1 cellular context compared by ENCODE assay signal in the genomic region with DNA sequence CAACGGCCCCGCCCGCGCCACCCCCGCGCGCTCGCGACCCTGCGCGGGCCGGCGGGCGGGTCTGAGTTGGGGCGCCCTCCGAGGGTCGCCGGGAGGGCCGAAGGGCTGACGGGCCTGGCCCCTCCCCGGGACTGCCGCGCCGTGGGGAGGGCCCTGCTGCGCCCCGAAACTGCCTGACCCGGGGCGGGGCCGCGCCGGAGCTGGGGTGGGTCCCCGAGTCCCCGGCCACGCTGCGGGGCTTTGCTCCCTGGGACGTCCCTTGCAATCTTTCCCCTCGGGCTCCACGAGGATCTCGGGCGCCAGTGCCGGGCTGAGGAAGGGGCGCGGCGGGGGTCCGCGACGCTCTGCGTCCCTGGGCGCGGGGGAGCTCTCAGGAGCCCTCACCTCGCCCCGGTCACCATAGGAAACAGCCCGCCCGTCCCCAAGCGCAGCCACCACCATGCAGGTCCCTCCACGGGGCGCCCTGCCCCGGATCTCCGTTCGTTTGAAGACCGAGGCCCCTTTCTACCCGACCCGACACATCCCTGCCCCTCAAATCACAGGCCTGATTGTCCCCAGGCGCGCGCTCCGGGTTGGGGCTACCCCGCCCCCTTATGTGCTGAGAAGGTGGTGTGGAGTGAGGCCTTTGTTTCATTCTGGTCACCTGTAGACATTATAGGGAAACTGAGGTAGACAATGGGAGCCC.
TF ChIP-seq lines count a peak whose summit lies in the region.

No MANE protein-coding gene starts in this region.

TF ChIP-seq in HEK293, 187 proteins besides CTCF, POLR2A, EP300 and RAD21 (continued from another document):
- TF ChIP-seq, protein P1, sequence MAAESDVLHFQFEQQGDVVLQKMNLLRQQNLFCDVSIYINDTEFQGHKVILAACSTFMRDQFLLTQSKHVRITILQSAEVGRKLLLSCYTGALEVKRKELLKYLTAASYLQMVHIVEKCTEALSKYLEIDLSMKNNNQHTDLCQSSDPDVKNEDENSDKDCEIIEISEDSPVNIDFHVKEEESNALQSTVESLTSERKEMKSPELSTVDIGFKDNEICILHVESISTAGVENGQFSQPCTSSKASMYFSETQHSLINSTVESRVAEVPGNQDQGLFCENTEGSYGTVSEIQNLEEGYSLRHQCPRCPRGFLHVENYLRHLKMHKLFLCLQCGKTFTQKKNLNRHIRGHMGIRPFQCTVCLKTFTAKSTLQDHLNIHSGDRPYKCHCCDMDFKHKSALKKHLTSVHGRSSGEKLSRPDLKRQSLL (tag by site-specific recombination; IDR thresholded peaks at IDR 0.05), result no peak
- TF ChIP-seq ZNF416 (tag by site-specific recombination; IDR thresholded peaks at IDR 0.05) (no peak), TCF7L2 (IDR thresholded peaks at IDR 0.05; ENCODE audit: borderline replicate concordance, low read depth, low read length) (no peak), ZNF341 (tag by site-specific recombination; IDR thresholded peaks at IDR 0.05; ENCODE audit: low read depth) (no peak), ZNF121 (tag by site-specific recombination; IDR thresholded peaks at IDR 0.05) (no peak), ZNF610 (tag by site-specific recombination; IDR thresholded peaks at IDR 0.05; ENCODE audit: borderline replicate concordance) (no peak), SP2 (tag by site-specific recombination; IDR thresholded peaks at IDR 0.05) (peak; percentile 30), MZF1 (tag by site-specific recombination; IDR thresholded peaks at IDR 0.05; ENCODE audit: borderline replicate concordance) (no peak), ZNF510 (tag by site-specific recombination; IDR thresholded peaks at IDR 0.05; ENCODE audit: insufficient replicate concordance) (no peak), REPIN1 (tag by site-specific recombination; IDR thresholded peaks at IDR 0.05; ENCODE audit: low read depth) (no peak), ZBTB8A (tag by site-specific recombination; IDR thresholded peaks at IDR 0.05) (peak; percentile 95), ZNF140 (tag by site-specific recombination; IDR thresholded peaks at IDR 0.05) (no peak), GLIS2 (tag by site-specific recombination; IDR thresholded peaks at IDR 0.05) (peak; percentile 94), ZNF214 (tag by site-specific recombination; IDR thresholded peaks at IDR 0.05; ENCODE audit: borderline replicate concordance) (no peak), ZNF274 (IDR thresholded peaks at IDR 0.05; ENCODE audit: low read length) (no peak), ZNF274 (tag by site-specific recombination; IDR thresholded peaks at IDR 0.05; ENCODE audit: borderline replicate concordance) (no peak), GLI2 (tag by site-specific recombination; IDR thresholded peaks at IDR 0.05; ENCODE audit: borderline replicate concordance, low read depth) (no peak), ZNF423 (tag by site-specific recombination; IDR thresholded peaks at IDR 0.05) (peak; percentile 87), ZNF2 (tag by site-specific recombination; IDR thresholded peaks at IDR 0.05) (peak; percentile 59; the same call in 1 of the 2 replicates), ZNF549 (tag by site-specific recombination; IDR thresholded peaks at IDR 0.05) (no peak), ZBTB20 (tag by site-specific recombination; IDR thresholded peaks at IDR 0.05) (no peak), ZNF561 (tag by site-specific recombination; IDR thresholded peaks at IDR 0.05; ENCODE audit: borderline replicate concordance) (no peak), ZNF514 (tag by site-specific recombination; IDR thresholded peaks at IDR 0.05) (no peak), ZXDB (tag by site-specific recombination; IDR thresholded peaks at IDR 0.05) (peak; percentile 16; the same call in 1 of the 2 replicates), ZNF24 (tag by site-specific recombination; IDR thresholded peaks at IDR 0.05) (no peak), ZNF664 (tag by site-specific recombination; IDR thresholded peaks at IDR 0.05) (no peak), ZNF621 (tag by site-specific recombination; IDR thresholded peaks at IDR 0.05) (no peak), ZNF624 (tag by site-specific recombination; IDR thresholded peaks at IDR 0.05) (no peak), IKZF3 (tag by site-specific recombination; IDR thresholded peaks at IDR 0.05) (no peak), ZNF19 (tag by site-specific recombination; IDR thresholded peaks at IDR 0.05; ENCODE audit: low read depth) (no peak), KLF9 (tag by site-specific recombination; IDR thresholded peaks at IDR 0.05; ENCODE audit: low read depth) (peak; percentile 79)
- TF ChIP-seq, protein P2, sequence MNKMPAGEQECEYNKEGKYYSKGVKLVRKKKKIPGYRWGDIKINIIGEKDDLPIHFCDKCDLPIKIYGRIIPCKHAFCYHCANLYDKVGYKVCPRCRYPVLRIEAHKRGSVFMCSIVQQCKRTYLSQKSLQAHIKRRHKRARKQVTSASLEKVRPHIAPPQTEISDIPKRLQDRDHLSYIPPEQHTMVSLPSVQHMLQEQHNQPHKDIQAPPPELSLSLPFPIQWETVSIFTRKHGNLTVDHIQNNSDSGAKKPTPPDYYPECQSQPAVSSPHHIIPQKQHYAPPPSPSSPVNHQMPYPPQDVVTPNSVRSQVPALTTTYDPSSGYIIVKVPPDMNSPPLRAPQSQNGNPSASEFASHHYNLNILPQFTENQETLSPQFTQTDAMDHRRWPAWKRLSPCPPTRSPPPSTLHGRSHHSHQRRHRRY (tag by site-specific recombination; IDR thresholded peaks at IDR 0.05), result 0 out of 2 replicates have a peak, but pooled peaks have one; percentile 30
- TF ChIP-seq, protein P3, sequence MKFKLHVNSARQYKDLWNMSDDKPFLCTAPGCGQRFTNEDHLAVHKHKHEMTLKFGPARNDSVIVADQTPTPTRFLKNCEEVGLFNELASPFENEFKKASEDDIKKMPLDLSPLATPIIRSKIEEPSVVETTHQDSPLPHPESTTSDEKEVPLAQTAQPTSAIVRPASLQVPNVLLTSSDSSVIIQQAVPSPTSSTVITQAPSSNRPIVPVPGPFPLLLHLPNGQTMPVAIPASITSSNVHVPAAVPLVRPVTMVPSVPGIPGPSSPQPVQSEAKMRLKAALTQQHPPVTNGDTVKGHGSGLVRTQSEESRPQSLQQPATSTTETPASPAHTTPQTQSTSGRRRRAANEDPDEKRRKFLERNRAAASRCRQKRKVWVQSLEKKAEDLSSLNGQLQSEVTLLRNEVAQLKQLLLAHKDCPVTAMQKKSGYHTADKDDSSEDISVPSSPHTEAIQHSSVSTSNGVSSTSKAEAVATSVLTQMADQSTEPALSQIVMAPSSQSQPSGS (tag by site-specific recombination; IDR thresholded peaks at IDR 0.05; ENCODE audit: low read depth), result no peak
- TF ChIP-seq, protein P4, sequence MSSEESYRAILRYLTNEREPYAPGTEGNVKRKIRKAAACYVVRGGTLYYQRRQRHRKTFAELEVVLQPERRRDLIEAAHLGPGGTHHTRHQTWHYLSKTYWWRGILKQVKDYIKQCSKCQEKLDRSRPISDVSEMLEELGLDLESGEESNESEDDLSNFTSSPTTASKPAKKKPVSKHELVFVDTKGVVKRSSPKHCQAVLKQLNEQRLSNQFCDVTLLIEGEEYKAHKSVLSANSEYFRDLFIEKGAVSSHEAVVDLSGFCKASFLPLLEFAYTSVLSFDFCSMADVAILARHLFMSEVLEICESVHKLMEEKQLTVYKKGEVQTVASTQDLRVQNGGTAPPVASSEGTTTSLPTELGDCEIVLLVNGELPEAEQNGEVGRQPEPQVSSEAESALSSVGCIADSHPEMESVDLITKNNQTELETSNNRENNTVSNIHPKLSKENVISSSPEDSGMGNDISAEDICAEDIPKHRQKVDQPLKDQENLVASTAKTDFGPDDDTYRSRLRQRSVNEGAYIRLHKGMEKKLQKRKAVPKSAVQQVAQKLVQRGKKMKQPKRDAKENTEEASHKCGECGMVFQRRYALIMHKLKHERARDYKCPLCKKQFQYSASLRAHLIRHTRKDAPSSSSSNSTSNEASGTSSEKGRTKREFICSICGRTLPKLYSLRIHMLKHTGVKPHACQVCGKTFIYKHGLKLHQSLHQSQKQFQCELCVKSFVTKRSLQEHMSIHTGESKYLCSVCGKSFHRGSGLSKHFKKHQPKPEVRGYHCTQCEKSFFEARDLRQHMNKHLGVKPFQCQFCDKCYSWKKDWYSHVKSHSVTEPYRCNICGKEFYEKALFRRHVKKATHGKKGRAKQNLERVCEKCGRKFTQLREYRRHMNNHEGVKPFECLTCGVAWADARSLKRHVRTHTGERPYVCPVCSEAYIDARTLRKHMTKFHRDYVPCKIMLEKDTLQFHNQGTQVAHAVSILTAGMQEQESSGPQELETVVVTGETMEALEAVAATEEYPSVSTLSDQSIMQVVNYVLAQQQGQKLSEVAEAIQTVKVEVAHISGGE (tag by site-specific recombination; conservative IDR thresholded peaks at IDR 0.05; ENCODE audit: low read depth), result 0 out of 2 replicates have a peak, but pooled peaks have one; percentile 14
- TF ChIP-seq, protein P5, sequence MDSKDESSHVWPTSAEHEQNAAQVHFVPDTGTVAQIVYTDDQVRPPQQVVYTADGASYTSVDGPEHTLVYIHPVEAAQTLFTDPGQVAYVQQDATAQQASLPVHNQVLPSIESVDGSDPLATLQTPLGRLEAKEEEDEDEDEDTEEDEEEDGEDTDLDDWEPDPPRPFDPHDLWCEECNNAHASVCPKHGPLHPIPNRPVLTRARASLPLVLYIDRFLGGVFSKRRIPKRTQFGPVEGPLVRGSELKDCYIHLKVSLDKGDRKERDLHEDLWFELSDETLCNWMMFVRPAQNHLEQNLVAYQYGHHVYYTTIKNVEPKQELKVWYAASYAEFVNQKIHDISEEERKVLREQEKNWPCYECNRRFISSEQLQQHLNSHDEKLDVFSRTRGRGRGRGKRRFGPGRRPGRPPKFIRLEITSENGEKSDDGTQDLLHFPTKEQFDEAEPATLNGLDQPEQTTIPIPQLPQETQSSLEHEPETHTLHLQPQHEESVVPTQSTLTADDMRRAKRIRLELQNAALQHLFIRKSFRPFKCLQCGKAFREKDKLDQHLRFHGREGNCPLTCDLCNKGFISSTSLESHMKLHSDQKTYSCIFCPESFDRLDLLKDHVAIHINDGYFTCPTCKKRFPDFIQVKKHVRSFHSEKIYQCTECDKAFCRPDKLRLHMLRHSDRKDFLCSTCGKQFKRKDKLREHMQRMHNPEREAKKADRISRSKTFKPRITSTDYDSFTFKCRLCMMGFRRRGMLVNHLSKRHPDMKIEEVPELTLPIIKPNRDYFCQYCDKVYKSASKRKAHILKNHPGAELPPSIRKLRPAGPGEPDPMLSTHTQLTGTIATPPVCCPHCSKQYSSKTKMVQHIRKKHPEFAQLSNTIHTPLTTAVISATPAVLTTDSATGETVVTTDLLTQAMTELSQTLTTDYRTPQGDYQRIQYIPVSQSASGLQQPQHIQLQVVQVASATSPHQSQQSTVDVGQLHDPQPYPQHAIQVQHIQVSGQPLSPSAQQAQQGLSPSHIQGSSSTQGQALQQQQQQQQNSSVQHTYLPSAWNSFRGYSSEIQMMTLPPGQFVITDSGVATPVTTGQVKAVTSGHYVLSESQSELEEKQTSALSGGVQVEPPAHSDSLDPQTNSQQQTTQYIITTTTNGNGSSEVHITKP (tag by site-specific recombination; IDR thresholded peaks at IDR 0.05), result no peak
- TF ChIP-seq, protein P6, sequence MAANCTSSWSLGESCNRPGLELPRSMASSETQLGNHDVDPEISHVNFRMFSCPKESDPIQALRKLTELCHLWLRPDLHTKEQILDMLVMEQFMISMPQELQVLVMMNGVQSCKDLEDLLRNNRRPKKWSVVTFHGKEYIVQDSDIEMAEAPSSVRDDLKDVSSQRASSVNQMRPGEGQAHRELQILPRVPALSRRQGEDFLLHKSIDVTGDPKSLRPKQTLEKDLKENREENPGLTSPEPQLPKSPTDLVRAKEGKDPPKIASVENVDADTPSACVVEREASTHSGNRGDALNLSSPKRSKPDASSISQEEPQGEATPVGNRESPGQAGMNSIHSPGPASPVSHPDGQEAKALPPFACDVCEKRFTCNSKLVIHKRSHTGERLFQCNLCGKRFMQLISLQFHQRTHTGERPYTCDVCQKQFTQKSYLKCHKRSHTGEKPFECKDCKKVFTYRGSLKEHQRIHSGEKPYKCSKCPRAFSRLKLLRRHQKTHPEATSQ (tag by site-specific recombination; IDR thresholded peaks at IDR 0.05), result no peak
- TF ChIP-seq, protein P7, sequence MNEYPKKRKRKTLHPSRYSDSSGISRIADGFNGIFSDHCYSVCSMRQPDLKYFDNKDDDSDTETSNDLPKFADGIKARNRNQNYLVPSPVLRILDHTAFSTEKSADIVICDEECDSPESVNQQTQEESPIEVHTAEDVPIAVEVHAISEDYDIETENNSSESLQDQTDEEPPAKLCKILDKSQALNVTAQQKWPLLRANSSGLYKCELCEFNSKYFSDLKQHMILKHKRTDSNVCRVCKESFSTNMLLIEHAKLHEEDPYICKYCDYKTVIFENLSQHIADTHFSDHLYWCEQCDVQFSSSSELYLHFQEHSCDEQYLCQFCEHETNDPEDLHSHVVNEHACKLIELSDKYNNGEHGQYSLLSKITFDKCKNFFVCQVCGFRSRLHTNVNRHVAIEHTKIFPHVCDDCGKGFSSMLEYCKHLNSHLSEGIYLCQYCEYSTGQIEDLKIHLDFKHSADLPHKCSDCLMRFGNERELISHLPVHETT (tag by site-specific recombination; IDR thresholded peaks at IDR 0.05), result no peak
